Comparison of ENCODE assay signal across 8 cellular contexts in genomic region chr19:43575955-43576451, GRCh38. TPM values are rescaled to one million over a fixed set of nuclear protein-coding genes. Genes with fewer than 3 reads are reported as not detected.
DNase-seq lines count a peak whose midpoint lies in the region; ATAC-seq and TF ChIP-seq lines count a peak whose summit lies in the region.

No MANE protein-coding gene starts in this region.

- peaks cover 22% of the 10 kb centered on the region for H3K4me1 Mint-ChIP-seq in GM23338

- ATAC-seq in GM23338 (peak; percentile 4; the same call in 2 of the 3 replicates), GM21737 (IDR thresholded peaks at IDR 0.05; ENCODE audit: unreplicated experiment) (no peak), HG03196 (IDR thresholded peaks at IDR 0.05; ENCODE audit: unreplicated experiment) (no peak), GM19023 (IDR thresholded peaks at IDR 0.05; ENCODE audit: unreplicated experiment) (no peak)

- H3K9me2 ChIP-seq in GM23338 (ENCODE audit: insufficient read depth) (no peaks in the 10 kb centered on the region), PC-9 (ENCODE audit: insufficient read depth) (no peaks in the 10 kb centered on the region)

- H3K27me3 ChIP-seq in GM23338 (ENCODE audit: insufficient read depth) = no peaks in the 10 kb centered on the region
- H3K27me3 ChIP-seq in PC-9 (ENCODE audit: insufficient read depth, low read depth) = no peaks in the 10 kb centered on the region
- H3K27me3 ChIP-seq in osteoblast (ENCODE audit: insufficient read depth, low read length) = no peaks in the 10 kb centered on the region

- DNase-seq in GM23338 (ENCODE audit: low spot score) = no peak
- DNase-seq in PC-9 = peak in 1 of 2 experiments; percentile 18
- DNase-seq in epithelial cell of prostate (ENCODE audit: low read depth, low spot score) = no peak
- peak; percentile 15 for DNase-seq in osteoblast (ENCODE audit: insufficient read length, low spot score, missing footprints)
- DNase-seq in T-helper 9 cell = no peak

- H3K36me3 Mint-ChIP-seq in GM23338 (ENCODE audit: low read depth) = peaks cover 14% of the 10 kb centered on the region

- H3K9me3 Mint-ChIP-seq in GM23338 = no peaks in the 10 kb centered on the region; the same call in 2 of the 3 replicates

- POLR2A ChIA-PET in PC-9 (lab: Charles Lee; ENCODE audit: unreplicated experiment) = no interaction called here

- H3K4me3 ChIP-seq in GM23338 = peak overlapping the region; percentile 51
- peak overlapping the region; percentile 94; the same call in 1 of the 2 replicates for H3K4me3 ChIP-seq in PC-9
- H3K4me3 ChIP-seq in osteoblast (ENCODE audit: insufficient read depth, low read length) = peak overlapping the region; percentile 100

- intact Hi-C loops in PC-9 (cut with micrococcal nuclease; ENCODE audit: unreplicated experiment) = loop anchor here (1.0 to 5.0 kb wide), 2 partner anchors 20 to 49 kb away; partner anchors contain the start of genes ETHE1, IRGQ and ZNF576

- H3K4me2 ChIP-seq in GM23338 (peak overlapping the region; percentile 75), PC-9 (peak overlapping the region; percentile 90), osteoblast (ENCODE audit: insufficient read depth, low read length) (peak overlapping the region; percentile 97)

- H3F3A ChIP-seq in GM23338 (replicated peaks; ENCODE audit: low read depth) (no peaks in the 10 kb centered on the region; the same call in 1 of the 2 replicates), PC-9 (ENCODE audit: insufficient read depth, low read depth) (no peaks in the 10 kb centered on the region)

- H3K27me3 Mint-ChIP-seq in GM23338 (ENCODE audit: insufficient read depth, low read depth, poor library complexity) = peaks cover 8% of the 10 kb centered on the region

- no peak overlapping the region for H2AFZ ChIP-seq in GM23338
- peak overlapping the region; percentile 80 for H2AFZ ChIP-seq in PC-9
- H2AFZ ChIP-seq in osteoblast (ENCODE audit: low read length) = peak overlapping the region; percentile 93

- H3K36me3 ChIP-seq in GM23338 (ENCODE audit: insufficient read depth) (no peaks in the 10 kb centered on the region), PC-9 (ENCODE audit: low read depth) (no peaks in the 10 kb centered on the region; the same call in 1 of the 2 replicates), osteoblast (ENCODE audit: insufficient read depth, low read length) (no peaks in the 10 kb centered on the region)

- H3K27ac ChIP-seq in GM23338 (ENCODE audit: low read depth) (peak overlapping the region; percentile 88), PC-9 (no peak overlapping the region), epithelial cell of prostate (peak overlapping the region; percentile 3), osteoblast (ENCODE audit: low read depth, low read length) (peak overlapping the region; percentile 84)

- H3K9me3 ChIP-seq in PC-9 (ENCODE audit: insufficient read depth, low read depth) = no peaks in the 10 kb centered on the region
- no peaks in the 10 kb centered on the region for H3K9me3 ChIP-seq in osteoblast (ENCODE audit: low read depth, low read length)

- CTCF ChIA-PET in PC-9 (lab: Charles Lee) = interaction anchor here (0.6 kb wide), 1 partner anchor 19 kb away, joined by 3 read pairs; no protein-coding TSS in a partner anchor

- peak overlapping the region; percentile 98 for H3K4me3 Mint-ChIP-seq in GM23338

- H4K20me1 ChIP-seq in GM23338 (replicated peaks; ENCODE audit: insufficient read depth) = no peaks in the 10 kb centered on the region
- no peaks in the 10 kb centered on the region for H4K20me1 ChIP-seq in PC-9 (ENCODE audit: insufficient read depth)
- no peaks in the 10 kb centered on the region for H4K20me1 ChIP-seq in osteoblast (ENCODE audit: insufficient read depth, low read length)

- BruUV-seq in PC-9 (replicated peaks; lab: Mats Ljungman, UMichigan) = TSS peak; percentile 77

- peak overlapping the region; percentile 93 for H3K27ac Mint-ChIP-seq in GM23338

- H3K79me2 ChIP-seq in GM23338 (replicated peaks; ENCODE audit: insufficient read depth) = peaks cover 12% of the 10 kb centered on the region; the same call in 1 of the 2 replicates
- peaks cover 10% of the 10 kb centered on the region for H3K79me2 ChIP-seq in PC-9 (ENCODE audit: low read depth)
- peaks cover 32% of the 10 kb centered on the region for H3K79me2 ChIP-seq in osteoblast (ENCODE audit: insufficient read depth, low read length)

- peaks cover 14% of the 10 kb centered on the region for H3K4me1 ChIP-seq in GM23338 (ENCODE audit: insufficient read depth)
- peaks cover 10% of the 10 kb centered on the region; the same call in 1 of the 2 replicates for H3K4me1 ChIP-seq in PC-9 (replicated peaks; ENCODE audit: insufficient read depth)
- H3K4me1 ChIP-seq in osteoblast (ENCODE audit: insufficient read depth, low read length) = peaks cover 18% of the 10 kb centered on the region

- TF ChIP-seq CTCF in GM23338 (conservative IDR thresholded peaks at IDR 0.05; ENCODE audit: low read depth in 2 of 2) (no peak), PC-9 (conservative IDR thresholded peaks at IDR 0.05) (no peak), osteoblast (IDR thresholded peaks at IDR 0.05; ENCODE audit: extremely low read depth, low read depth, low read length) (no peak)

TF ChIP-seq in GM23338, 12 proteins besides CTCF, POLR2A, EP300 and RAD21 (continues in another document):
- TF ChIP-seq JUNB (IDR thresholded peaks at IDR 0.05; ENCODE audit: unreplicated experiment) (no peak), ZNF331 (CRISPR knock-in tag; IDR thresholded peaks at IDR 0.05; ENCODE audit: low read depth) (no peak)
- TF ChIP-seq, protein P1, sequence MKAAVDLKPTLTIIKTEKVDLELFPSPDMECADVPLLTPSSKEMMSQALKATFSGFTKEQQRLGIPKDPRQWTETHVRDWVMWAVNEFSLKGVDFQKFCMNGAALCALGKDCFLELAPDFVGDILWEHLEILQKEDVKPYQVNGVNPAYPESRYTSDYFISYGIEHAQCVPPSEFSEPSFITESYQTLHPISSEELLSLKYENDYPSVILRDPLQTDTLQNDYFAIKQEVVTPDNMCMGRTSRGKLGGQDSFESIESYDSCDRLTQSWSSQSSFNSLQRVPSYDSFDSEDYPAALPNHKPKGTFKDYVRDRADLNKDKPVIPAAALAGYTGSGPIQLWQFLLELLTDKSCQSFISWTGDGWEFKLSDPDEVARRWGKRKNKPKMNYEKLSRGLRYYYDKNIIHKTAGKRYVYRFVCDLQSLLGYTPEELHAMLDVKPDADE (IDR thresholded peaks at IDR 0.05) = no peak

RNA-seq across cellular contexts. Expression of gene PINLYP, which starts 0.4 kb away (rescaled TPM):
- 4.3 and 7.8 TPM in 2 replicates for total RNA-seq in GM23338 (2014; rRNA removed; shearing (Covaris generic))
- polyA plus RNA-seq in GM23338 (2016; fragmentation: Nextera tagmentation; extraction: Ambion mirVana) = 11.1 and 12.1 TPM in 2 replicates
- 0.53 and 2.0 TPM in 2 replicates for total RNA-seq in PC-9 (2021)
- total RNA-seq in osteoblast = 0.72 and 2.9 TPM in 2 replicates

RNA-seq across cellular contexts. Expression of gene XRCC1, which starts 0.7 kb away (rescaled TPM):
- total RNA-seq in GM23338 (2014; rRNA removed; shearing (Covaris generic)) = 45.8 and 49.5 TPM in 2 replicates
- 32.0 and 35.3 TPM in 2 replicates for polyA plus RNA-seq in GM23338 (2016; fragmentation: Nextera tagmentation; extraction: Ambion mirVana)
- total RNA-seq in PC-9 (2021) (37.2 and 45.1 TPM in 2 replicates), osteoblast (21.4 and 22.7 TPM in 2 replicates)

RNA-seq across cellular contexts. Expression of gene IRGQ, which starts 19.9 kb away (rescaled TPM):
- 49.6 and 72.7 TPM in 2 replicates for total RNA-seq in GM23338 (2014; rRNA removed; shearing (Covaris generic))
- polyA plus RNA-seq in GM23338 (2016; fragmentation: Nextera tagmentation; extraction: Ambion mirVana) = 8.4 and 8.7 TPM in 2 replicates
- total RNA-seq in PC-9 (2021) (23.3 and 31.6 TPM in 2 replicates), osteoblast (18.9 and 23.2 TPM in 2 replicates)

RNA-seq across cellular contexts. Expression of gene ZNF576, which starts 20.4 kb away (rescaled TPM):
- 5.9 and 14.1 TPM in 2 replicates for total RNA-seq in GM23338 (2014; rRNA removed; shearing (Covaris generic))
- polyA plus RNA-seq in GM23338 (2016; fragmentation: Nextera tagmentation; extraction: Ambion mirVana) = 15.5 and 16.9 TPM in 2 replicates
- 15.5 and 16.9 TPM in 2 replicates for total RNA-seq in PC-9 (2021)
- total RNA-seq in osteoblast = 7.4 and 9.4 TPM in 2 replicates

RNA-seq across cellular contexts. Expression of gene SRRM5, which starts 35.9 kb away (rescaled TPM):
- total RNA-seq in GM23338 (2014; rRNA removed; shearing (Covaris generic)) = not detected in 2 replicates
- 0.08 and 0.17 TPM in 2 replicates for polyA plus RNA-seq in GM23338 (2016; fragmentation: Nextera tagmentation; extraction: Ambion mirVana)
- total RNA-seq in PC-9 (2021) (0.37 and 0.60 TPM in 2 replicates), osteoblast (under 0.01 TPM in 1 of 2 replicates, not detected in the other)
